Comparison of ENCODE assay signal across 8 cellular contexts in genomic region chr7:130982160-130982638, GRCh38.
DNase-seq lines count a peak whose midpoint lies in the region; ATAC-seq and TF ChIP-seq lines count a peak whose summit lies in the region.

No MANE protein-coding gene starts in this region.

- POLR2A ChIA-PET in Panc1 (lab: Charles Lee), result interaction anchor here (0.7 kb wide), 1 partner anchor 22 kb away, joined by 4 read pairs; no protein-coding TSS in a partner anchor

- 0 out of 2 replicates have a peak, but pooled peaks cover 2% of the 10 kb centered on the region for H3K36me3 ChIP-seq in Panc1 (ENCODE audit: control insufficient read depth, insufficient read depth, low read length)

- no peak overlapping the region for H3K4me3 Mint-ChIP-seq in nephron progenitor cell

- H3K9me3 ChIP-seq in right cardiac atrium (ENCODE audit: control insufficient read depth, low read length) (no peaks in the 10 kb centered on the region), Panc1 (ENCODE audit: control insufficient read depth, insufficient read depth, low read depth, low read length) (no peaks in the 10 kb centered on the region)

- H3K27me3 ChIP-seq in right cardiac atrium (ENCODE audit: control insufficient read depth, insufficient read depth), result no peaks in the 10 kb centered on the region
- no peaks in the 10 kb centered on the region for H3K27me3 ChIP-seq in Panc1 (ENCODE audit: control insufficient read depth, insufficient read depth, low read length)

- H3K4me1 Mint-ChIP-seq in nephron progenitor cell, result no peaks in the 10 kb centered on the region

- BruUV-seq in Panc1 (replicated peaks; lab: Mats Ljungman, UMichigan), result no TSS peak

- no peaks in the 10 kb centered on the region for H3K36me3 Mint-ChIP-seq in nephron progenitor cell (ENCODE audit: low read depth)

- H3K27ac Mint-ChIP-seq in nephron progenitor cell, result no peak overlapping the region

- DNase-seq in Right ventricle myocardium inferior (ENCODE audit: missing footprints) (no peak), right cardiac atrium (no peak), Panc1 (ENCODE audit: low read depth, low spot score) (no peak), epithelial cell of esophagus (ENCODE audit: low read depth) (peak; percentile 81), nephron progenitor cell (no peak)

- peak; percentile 81; the same call in 1 of the 2 replicates for TF ChIP-seq CTCF in Panc1 (IDR thresholded peaks at IDR 0.05)
- TF ChIP-seq CTCF in epithelial cell of esophagus (IDR thresholded peaks at IDR 0.05; ENCODE audit: insufficient read depth, low read depth, low read length, missing control alignments), result peak; percentile 88
- TF ChIP-seq CTCF in nephron progenitor cell (IDR thresholded peaks at IDR 0.05), result peak; percentile 66

- H3K9me3 Mint-ChIP-seq in nephron progenitor cell, result no peaks in the 10 kb centered on the region

- CTCF ChIA-PET in Panc1 (lab: Charles Lee), result interaction anchor here (0.6 to 1.3 kb wide), 8 partner anchors 18 to 78 kb away, joined by 3 to 6 read pairs (median 3); no protein-coding TSS in a partner anchor

- ATAC-seq in Right ventricle myocardium inferior (peak; percentile 29), right cardiac atrium (no peak), HG03571 (IDR thresholded peaks at IDR 0.05; ENCODE audit: unreplicated experiment) (peak; percentile 71), Panc1 (peak; percentile 88), GM21381 (IDR thresholded peaks at IDR 0.05; ENCODE audit: unreplicated experiment) (no peak), HG02973 (IDR thresholded peaks at IDR 0.05; ENCODE audit: unreplicated experiment) (no peak)

- 33% methylated on average over 3 of the region's 3 CpGs for WGBS in right cardiac atrium

- H3K27ac ChIP-seq in right cardiac atrium (ENCODE audit: low read length), result no peak overlapping the region
- no peak overlapping the region for H3K27ac ChIP-seq in Panc1 (ENCODE audit: low read length)

- intact Hi-C loops in Right ventricle myocardium inferior (cut with DNase I) (loop anchor here (2.0 kb wide), 1 partner anchor 59 kb away; no protein-coding TSS in a partner anchor), right cardiac atrium (cut with DNase I) (no loop called here), Panc1 (cut with micrococcal nuclease; ENCODE audit: unreplicated experiment) (no loop called here)

- in situ Hi-C loops in Panc1 (cut with HindIII; ENCODE audit: low pct_unique_long_range_greater_than_20kb, low sequenced_read_pairs), result no loop called here

- H3K4me1 ChIP-seq in right cardiac atrium (ENCODE audit: control insufficient read depth, insufficient read depth, low read length), result peaks cover 14% of the 10 kb centered on the region
- H3K4me1 ChIP-seq in Panc1 (ENCODE audit: control insufficient read depth, insufficient read depth, low read length), result no peaks in the 10 kb centered on the region; the same call in 1 of the 2 replicates

- H3K4me3 ChIP-seq in right cardiac atrium (ENCODE audit: low read length), result no peak overlapping the region
- H3K4me3 ChIP-seq in Panc1 (ENCODE audit: low read depth in 2 of 2, low read length in 2 of 2), result no peak overlapping the region
- H3K4me3 ChIP-seq in epithelial cell of esophagus (ENCODE audit: low read length), result no peak overlapping the region

- H3K27me3 Mint-ChIP-seq in nephron progenitor cell (ENCODE audit: low read depth, poor library complexity), result peaks cover 3% of the 10 kb centered on the region

Comparison
In these comparisons a context has a peak if more than half of its experiments do, and no peak if none do; other contexts are left out.
1. ATAC-seq: peak in Right ventricle myocardium inferior (single experiment), HG03571 (single experiment) and Panc1 (single experiment); none in right cardiac atrium (0 of 2), GM21381 (single experiment) and HG02973 (single experiment).
2. Peak in every context shown above with its lines, with median percentiles within 50 percentile points of each other: CTCF ChIP-seq.